9 cellular contexts compared by ENCODE assay signal in the genomic region with DNA sequence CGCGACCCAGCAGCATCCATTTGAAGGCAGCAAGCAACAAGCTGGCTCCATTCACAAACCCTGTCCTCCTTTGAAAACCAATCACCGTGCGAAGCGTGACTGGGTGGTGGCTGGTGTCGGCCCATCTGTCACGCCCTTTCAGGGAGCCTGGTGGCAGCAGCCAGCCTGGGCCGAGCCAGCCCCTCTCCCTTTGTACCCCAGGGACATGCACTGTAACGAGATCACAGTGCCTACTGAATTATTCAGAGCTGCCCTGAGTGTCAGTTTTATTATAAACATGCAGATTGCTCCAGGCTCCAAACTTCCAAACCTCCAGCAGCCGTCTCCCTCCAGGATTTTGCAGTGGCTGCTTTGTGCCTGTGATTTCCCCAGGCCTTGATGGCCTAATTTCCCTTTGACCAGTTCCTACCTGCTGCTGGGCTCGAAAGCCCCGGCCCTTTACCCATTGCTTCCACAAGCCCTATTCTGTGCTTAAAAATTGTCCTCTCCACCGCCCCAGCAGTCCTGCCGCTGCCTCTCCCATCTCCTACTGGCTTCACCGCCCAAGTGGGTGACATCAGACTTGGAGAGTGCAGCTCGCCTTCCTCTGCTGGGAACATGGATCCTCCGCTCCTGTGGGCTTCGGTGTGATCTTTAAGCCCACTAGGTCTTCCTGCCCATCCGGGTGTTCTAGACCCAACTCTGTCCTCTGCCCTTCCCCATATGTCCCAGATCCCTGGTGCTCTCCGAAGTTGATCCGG. TPM values are rescaled to one million over a fixed set of nuclear protein-coding genes. Genes with fewer than 3 reads are reported as not detected.
DNase-seq lines count a peak whose midpoint lies in the region; ATAC-seq and TF ChIP-seq lines count a peak whose summit lies in the region.
"Had no signal": no experiment of that assay in that cellular context is flagged by ENCODE, and none has a peak within 500 bp of the region (broad histone marks: within the 10 kb centered on the region; RNA-seq: fewer than 3 reads in every experiment).

No MANE protein-coding gene starts in this region.

- H3K4me3 ChIP-seq in tibial artery: no peak overlapping the region

- TF ChIP-seq CTCF in tibial artery (IDR thresholded peaks at IDR 0.05) (no peak), CD14-positive monocyte (IDR thresholded peaks at IDR 0.05) (no peak)

- H3K27me3 Mint-ChIP-seq in CD14-positive monocyte (ENCODE audit: low read depth in 3 of 3): peaks cover 1 to 9% (median 4%) of the 10 kb centered on the region in 3 donors

- peaks cover 13% of the 10 kb centered on the region for H3K4me1 Mint-ChIP-seq in CD14-positive monocyte

- H3K27ac ChIP-seq in caudate nucleus (ENCODE audit: low read depth, low read length) (peak overlapping the region; percentile 89), tibial artery (peak overlapping the region; percentile 69 to 70)

- no peak for ATAC-seq in activated CD4-positive, CD25-positive, alpha-beta regulatory T cell treated with anti-CD3 and anti-CD28 coated beads, Interleukin-2, amount 50 U/mL, for 24 hours

- H3K9me3 ChIP-seq in tibial artery: no peaks in the 10 kb centered on the region

- peak overlapping the region in 2 of 7 donors; percentile 1 to 82 for H3K27ac Mint-ChIP-seq in CD14-positive monocyte
- H3K27ac Mint-ChIP-seq: activated naive CD4-positive, alpha-beta T cell treated with anti-CD3 and anti-CD28 coated beads, Interleukin-2, amount 10 ng/mL, durations not matched to agents 7 days and 5 days had no signal

- DNase-seq in NCI-H1436 (lab: John Stamatoyannopoulos, UW) (peak; percentile 88), caudate nucleus (lab: John Stamatoyannopoulos, UW) (peak in 49 of 61 donors; percentile 7 to 86 (median 60)), medulla oblongata (ENCODE audit: extremely low spot score) (peak; percentile 67), tibial artery (peak; percentile 58 to 83), CD14-positive monocyte (ENCODE audit: low spot score) (no peak), amniotic stem cell (lab: John Stamatoyannopoulos, UW) (no peak), GM19238 (ENCODE audit: insufficient read length, low spot score) (no peak)
- DNase-seq: activated naive CD4-positive, alpha-beta T cell treated with anti-CD3 and anti-CD28 coated beads, Interleukin-2, amount 10 ng/mL, durations not matched to agents 7 days and 5 days had no signal

- no peak overlapping the region for H3K4me3 Mint-ChIP-seq in CD14-positive monocyte
- H3K4me3 Mint-ChIP-seq: activated naive CD4-positive, alpha-beta T cell treated with anti-CD3 and anti-CD28 coated beads, Interleukin-2, amount 10 ng/mL, durations not matched to agents 7 days and 5 days had no signal

- H3K4me1 ChIP-seq in tibial artery: peaks cover 0 to 41% (median 23%) of the 10 kb centered on the region in 4 donors

- H3K27me3 ChIP-seq in tibial artery: no peaks in the 10 kb centered on the region

- peaks cover 0 to 2% (median 0%) of the 10 kb centered on the region in 7 donors for H3K9me3 Mint-ChIP-seq in CD14-positive monocyte
- H3K9me3 Mint-ChIP-seq: activated naive CD4-positive, alpha-beta T cell treated with anti-CD3 and anti-CD28 coated beads, Interleukin-2, amount 10 ng/mL, durations not matched to agents 7 days and 5 days had no signal

- H3K36me3 Mint-ChIP-seq in CD14-positive monocyte: no peaks in the 10 kb centered on the region
- H3K36me3 Mint-ChIP-seq: activated naive CD4-positive, alpha-beta T cell treated with anti-CD3 and anti-CD28 coated beads, Interleukin-2, amount 10 ng/mL, durations not matched to agents 7 days and 5 days had no signal

- intact Hi-C loops in tibial artery (cut with DNase I; ENCODE audit: low total_unique reads): no loop called here
- intact Hi-C loops in CD14-positive monocyte (cut with micrococcal nuclease): no loop called here

- no peaks in the 10 kb centered on the region for H3K36me3 ChIP-seq in tibial artery

RNA-seq across cellular contexts. Expression of a gene that starts 22.5 kb away (rescaled TPM):
- polyA plus RNA-seq in CD14-positive monocyte: 10 to 100 TPM; 59.1 to 70.2 TPM

RNA-seq across cellular contexts. Expression of a gene that starts 50.5 kb away (rescaled TPM):
- under 1 TPM in 1 of 2 donors, not detected in 1; 0.11 TPM for polyA plus RNA-seq in CD14-positive monocyte

Comparison
In these comparisons a context has a peak if more than half of its experiments do, and no peak if none do; other contexts are left out.
1. DNase-seq: peak in NCI-H1436 (single experiment), caudate nucleus (49 of 61), medulla oblongata (single experiment) and tibial artery (2 of 2); none in CD14-positive monocyte (single experiment), amniotic stem cell (single experiment) and GM19238 (single experiment).